ENCODE assay signal across 1 cellular context in genomic region chr19:13051581-13052165, GRCh38.
A peak's percentile ranks its signal among the peaks of the same experiment; 100 is the strongest.
TF ChIP-seq lines count a peak whose summit lies in the region.

No MANE protein-coding gene starts in this region.

TF ChIP-seq in K562, 482 proteins besides CTCF, POLR2A, EP300 and RAD21 (continued from another document and continues in another):
- TF ChIP-seq, protein P1, sequence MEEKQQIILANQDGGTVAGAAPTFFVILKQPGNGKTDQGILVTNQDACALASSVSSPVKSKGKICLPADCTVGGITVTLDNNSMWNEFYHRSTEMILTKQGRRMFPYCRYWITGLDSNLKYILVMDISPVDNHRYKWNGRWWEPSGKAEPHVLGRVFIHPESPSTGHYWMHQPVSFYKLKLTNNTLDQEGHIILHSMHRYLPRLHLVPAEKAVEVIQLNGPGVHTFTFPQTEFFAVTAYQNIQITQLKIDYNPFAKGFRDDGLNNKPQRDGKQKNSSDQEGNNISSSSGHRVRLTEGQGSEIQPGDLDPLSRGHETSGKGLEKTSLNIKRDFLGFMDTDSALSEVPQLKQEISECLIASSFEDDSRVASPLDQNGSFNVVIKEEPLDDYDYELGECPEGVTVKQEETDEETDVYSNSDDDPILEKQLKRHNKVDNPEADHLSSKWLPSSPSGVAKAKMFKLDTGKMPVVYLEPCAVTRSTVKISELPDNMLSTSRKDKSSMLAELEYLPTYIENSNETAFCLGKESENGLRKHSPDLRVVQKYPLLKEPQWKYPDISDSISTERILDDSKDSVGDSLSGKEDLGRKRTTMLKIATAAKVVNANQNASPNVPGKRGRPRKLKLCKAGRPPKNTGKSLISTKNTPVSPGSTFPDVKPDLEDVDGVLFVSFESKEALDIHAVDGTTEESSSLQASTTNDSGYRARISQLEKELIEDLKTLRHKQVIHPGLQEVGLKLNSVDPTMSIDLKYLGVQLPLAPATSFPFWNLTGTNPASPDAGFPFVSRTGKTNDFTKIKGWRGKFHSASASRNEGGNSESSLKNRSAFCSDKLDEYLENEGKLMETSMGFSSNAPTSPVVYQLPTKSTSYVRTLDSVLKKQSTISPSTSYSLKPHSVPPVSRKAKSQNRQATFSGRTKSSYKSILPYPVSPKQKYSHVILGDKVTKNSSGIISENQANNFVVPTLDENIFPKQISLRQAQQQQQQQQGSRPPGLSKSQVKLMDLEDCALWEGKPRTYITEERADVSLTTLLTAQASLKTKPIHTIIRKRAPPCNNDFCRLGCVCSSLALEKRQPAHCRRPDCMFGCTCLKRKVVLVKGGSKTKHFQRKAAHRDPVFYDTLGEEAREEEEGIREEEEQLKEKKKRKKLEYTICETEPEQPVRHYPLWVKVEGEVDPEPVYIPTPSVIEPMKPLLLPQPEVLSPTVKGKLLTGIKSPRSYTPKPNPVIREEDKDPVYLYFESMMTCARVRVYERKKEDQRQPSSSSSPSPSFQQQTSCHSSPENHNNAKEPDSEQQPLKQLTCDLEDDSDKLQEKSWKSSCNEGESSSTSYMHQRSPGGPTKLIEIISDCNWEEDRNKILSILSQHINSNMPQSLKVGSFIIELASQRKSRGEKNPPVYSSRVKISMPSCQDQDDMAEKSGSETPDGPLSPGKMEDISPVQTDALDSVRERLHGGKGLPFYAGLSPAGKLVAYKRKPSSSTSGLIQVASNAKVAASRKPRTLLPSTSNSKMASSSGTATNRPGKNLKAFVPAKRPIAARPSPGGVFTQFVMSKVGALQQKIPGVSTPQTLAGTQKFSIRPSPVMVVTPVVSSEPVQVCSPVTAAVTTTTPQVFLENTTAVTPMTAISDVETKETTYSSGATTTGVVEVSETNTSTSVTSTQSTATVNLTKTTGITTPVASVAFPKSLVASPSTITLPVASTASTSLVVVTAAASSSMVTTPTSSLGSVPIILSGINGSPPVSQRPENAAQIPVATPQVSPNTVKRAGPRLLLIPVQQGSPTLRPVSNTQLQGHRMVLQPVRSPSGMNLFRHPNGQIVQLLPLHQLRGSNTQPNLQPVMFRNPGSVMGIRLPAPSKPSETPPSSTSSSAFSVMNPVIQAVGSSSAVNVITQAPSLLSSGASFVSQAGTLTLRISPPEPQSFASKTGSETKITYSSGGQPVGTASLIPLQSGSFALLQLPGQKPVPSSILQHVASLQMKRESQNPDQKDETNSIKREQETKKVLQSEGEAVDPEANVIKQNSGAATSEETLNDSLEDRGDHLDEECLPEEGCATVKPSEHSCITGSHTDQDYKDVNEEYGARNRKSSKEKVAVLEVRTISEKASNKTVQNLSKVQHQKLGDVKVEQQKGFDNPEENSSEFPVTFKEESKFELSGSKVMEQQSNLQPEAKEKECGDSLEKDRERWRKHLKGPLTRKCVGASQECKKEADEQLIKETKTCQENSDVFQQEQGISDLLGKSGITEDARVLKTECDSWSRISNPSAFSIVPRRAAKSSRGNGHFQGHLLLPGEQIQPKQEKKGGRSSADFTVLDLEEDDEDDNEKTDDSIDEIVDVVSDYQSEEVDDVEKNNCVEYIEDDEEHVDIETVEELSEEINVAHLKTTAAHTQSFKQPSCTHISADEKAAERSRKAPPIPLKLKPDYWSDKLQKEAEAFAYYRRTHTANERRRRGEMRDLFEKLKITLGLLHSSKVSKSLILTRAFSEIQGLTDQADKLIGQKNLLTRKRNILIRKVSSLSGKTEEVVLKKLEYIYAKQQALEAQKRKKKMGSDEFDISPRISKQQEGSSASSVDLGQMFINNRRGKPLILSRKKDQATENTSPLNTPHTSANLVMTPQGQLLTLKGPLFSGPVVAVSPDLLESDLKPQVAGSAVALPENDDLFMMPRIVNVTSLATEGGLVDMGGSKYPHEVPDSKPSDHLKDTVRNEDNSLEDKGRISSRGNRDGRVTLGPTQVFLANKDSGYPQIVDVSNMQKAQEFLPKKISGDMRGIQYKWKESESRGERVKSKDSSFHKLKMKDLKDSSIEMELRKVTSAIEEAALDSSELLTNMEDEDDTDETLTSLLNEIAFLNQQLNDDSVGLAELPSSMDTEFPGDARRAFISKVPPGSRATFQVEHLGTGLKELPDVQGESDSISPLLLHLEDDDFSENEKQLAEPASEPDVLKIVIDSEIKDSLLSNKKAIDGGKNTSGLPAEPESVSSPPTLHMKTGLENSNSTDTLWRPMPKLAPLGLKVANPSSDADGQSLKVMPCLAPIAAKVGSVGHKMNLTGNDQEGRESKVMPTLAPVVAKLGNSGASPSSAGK (IDR thresholded peaks at IDR 0.05) = no peak
- TF ChIP-seq, protein P2, sequence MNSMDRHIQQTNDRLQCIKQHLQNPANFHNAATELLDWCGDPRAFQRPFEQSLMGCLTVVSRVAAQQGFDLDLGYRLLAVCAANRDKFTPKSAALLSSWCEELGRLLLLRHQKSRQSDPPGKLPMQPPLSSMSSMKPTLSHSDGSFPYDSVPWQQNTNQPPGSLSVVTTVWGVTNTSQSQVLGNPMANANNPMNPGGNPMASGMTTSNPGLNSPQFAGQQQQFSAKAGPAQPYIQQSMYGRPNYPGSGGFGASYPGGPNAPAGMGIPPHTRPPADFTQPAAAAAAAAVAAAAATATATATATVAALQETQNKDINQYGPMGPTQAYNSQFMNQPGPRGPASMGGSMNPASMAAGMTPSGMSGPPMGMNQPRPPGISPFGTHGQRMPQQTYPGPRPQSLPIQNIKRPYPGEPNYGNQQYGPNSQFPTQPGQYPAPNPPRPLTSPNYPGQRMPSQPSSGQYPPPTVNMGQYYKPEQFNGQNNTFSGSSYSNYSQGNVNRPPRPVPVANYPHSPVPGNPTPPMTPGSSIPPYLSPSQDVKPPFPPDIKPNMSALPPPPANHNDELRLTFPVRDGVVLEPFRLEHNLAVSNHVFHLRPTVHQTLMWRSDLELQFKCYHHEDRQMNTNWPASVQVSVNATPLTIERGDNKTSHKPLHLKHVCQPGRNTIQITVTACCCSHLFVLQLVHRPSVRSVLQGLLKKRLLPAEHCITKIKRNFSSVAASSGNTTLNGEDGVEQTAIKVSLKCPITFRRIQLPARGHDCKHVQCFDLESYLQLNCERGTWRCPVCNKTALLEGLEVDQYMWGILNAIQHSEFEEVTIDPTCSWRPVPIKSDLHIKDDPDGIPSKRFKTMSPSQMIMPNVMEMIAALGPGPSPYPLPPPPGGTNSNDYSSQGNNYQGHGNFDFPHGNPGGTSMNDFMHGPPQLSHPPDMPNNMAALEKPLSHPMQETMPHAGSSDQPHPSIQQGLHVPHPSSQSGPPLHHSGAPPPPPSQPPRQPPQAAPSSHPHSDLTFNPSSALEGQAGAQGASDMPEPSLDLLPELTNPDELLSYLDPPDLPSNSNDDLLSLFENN (IDR thresholded peaks at IDR 0.05; ENCODE audit: low read depth in 2 of 2, low read length in 2 of 2) = no peak
- no peak for TF ChIP-seq ASH1L (IDR thresholded peaks at IDR 0.05; ENCODE audit: borderline replicate concordance, low read depth, partially characterized antibody)
- TF ChIP-seq GATA2 (CRISPR knock-in tag; IDR thresholded peaks at IDR 0.05) = peak; percentile 42; the same call in 1 of the 2 replicates
- no peak for TF ChIP-seq ZNF134 (CRISPR knock-in tag; conservative IDR thresholded peaks at IDR 0.05)
- no peak for TF ChIP-seq MBD2 (IDR thresholded peaks at IDR 0.05; ENCODE audit: borderline replicate concordance, low read depth)
- TF ChIP-seq MAFG (tag; conservative IDR thresholded peaks at IDR 0.05) = no peak
- no peak for TF ChIP-seq ZNF217 (CRISPR knock-in tag; IDR thresholded peaks at IDR 0.05)
- TF ChIP-seq RFX1 (IDR thresholded peaks at IDR 0.05) = no peak
- TF ChIP-seq CBX8 (IDR thresholded peaks at IDR 0.05; ENCODE audit: borderline replicate concordance, extremely low read depth, low read depth, low read length, poor library complexity, severe bottlenecking) = no peak
- no peak for TF ChIP-seq ZNF785 (CRISPR knock-in tag; IDR thresholded peaks at IDR 0.05)
- TF ChIP-seq SMAD1 (IDR thresholded peaks at IDR 0.05; ENCODE audit: low read depth, low read length, partially characterized antibody) = no peak
- no peak for TF ChIP-seq DNMT1 (IDR thresholded peaks at IDR 0.05)
- TF ChIP-seq ZNF77 (CRISPR knock-in tag; IDR thresholded peaks at IDR 0.05) = no peak
- TF ChIP-seq FOXO4 (CRISPR knock-in tag; IDR thresholded peaks at IDR 0.05) = no peak
- no peak for TF ChIP-seq CHD1 (IDR thresholded peaks at IDR 0.05; ENCODE audit: low read length)
- TF ChIP-seq ZNF274 (IDR thresholded peaks at IDR 0.05; ENCODE audit: borderline replicate concordance, low read depth, low read length) = no peak
- 0 out of 2 replicates have a peak, but pooled peaks have one; percentile 29 for TF ChIP-seq PML (IDR thresholded peaks at IDR 0.05; ENCODE audit: low read length)
- no peak for TF ChIP-seq ZBTB11 (CRISPR knock-in tag; IDR thresholded peaks at IDR 0.05)
- TF ChIP-seq HES1 (IDR thresholded peaks at IDR 0.05; ENCODE audit: low read depth) = peak; percentile 100
- TF ChIP-seq POLR2AphosphoS2 (IDR thresholded peaks at IDR 0.05; ENCODE audit: low read length) = no peak
- peak; percentile 98 for TF ChIP-seq HMGN3 (IDR thresholded peaks at IDR 0.05; ENCODE audit: borderline replicate concordance, extremely low read depth, insufficient read length, low read depth, low read length)
- TF ChIP-seq FOS (IDR thresholded peaks at IDR 0.05; ENCODE audit: extremely low read depth, insufficient read length) = no peak
- TF ChIP-seq PKNOX1 (IDR thresholded peaks at IDR 0.05) = 0 out of 2 replicates have a peak, but pooled peaks have one; percentile 27
- TF ChIP-seq TAL1 (IDR thresholded peaks at IDR 0.05) = peak; percentile 62
- TF ChIP-seq TCF3 (CRISPR knock-in tag; IDR thresholded peaks at IDR 0.05) = peak; percentile 67
- TF ChIP-seq ATF7 (IDR thresholded peaks at IDR 0.05) = peak; percentile 77
- TF ChIP-seq TBP (optimal IDR thresholded peaks at IDR 0.05; ENCODE audit: low read depth, low read length) = no peak
- TF ChIP-seq MAX (CRISPR knock-in tag; IDR thresholded peaks at IDR 0.05) = peak; percentile 63
- no peak for TF ChIP-seq ARHGAP35 (IDR thresholded peaks at IDR 0.05; ENCODE audit: partially characterized antibody)
- no peak for TF ChIP-seq ZFP36 (IDR thresholded peaks at IDR 0.05; ENCODE audit: low read depth, low read length, partially characterized antibody)
- TF ChIP-seq VEZF1 (CRISPR knock-in tag; IDR thresholded peaks at IDR 0.05) = peak; percentile 78
- TF ChIP-seq HDAC8 (tag; IDR thresholded peaks at IDR 0.05) = no peak
- TF ChIP-seq FOXM1 (IDR thresholded peaks at IDR 0.05; ENCODE audit: low read depth) = peak; percentile 34; the same call in 1 of the 2 replicates
- TF ChIP-seq FOXM1 (CRISPR knock-in tag; IDR thresholded peaks at IDR 0.05; ENCODE audit: low read depth) = no peak
- TF ChIP-seq CTBP1 (IDR thresholded peaks at IDR 0.05; ENCODE audit: borderline replicate concordance) = peak; percentile 90; the same call in 1 of the 2 replicates
- TF ChIP-seq SREBF2 (CRISPR knock-in tag; IDR thresholded peaks at IDR 0.05) = no peak
- peak; percentile 80 for TF ChIP-seq BCOR (IDR thresholded peaks at IDR 0.05)
- TF ChIP-seq STAG1 (CRISPR knock-in tag; IDR thresholded peaks at IDR 0.05; ENCODE audit: borderline replicate concordance) = no peak
